40 cellular contexts compared by ENCODE assay signal in genomic region chr14:26252176-26252575, GRCh38.
"Had no signal": no experiment of that assay in that cellular context is flagged by ENCODE, and none has a peak within 500 bp of the region (broad histone marks: within the 10 kb centered on the region; RNA-seq: fewer than 3 reads in every experiment).

No MANE protein-coding gene starts in this region.

- H3K4me1 Mint-ChIP-seq: activated B cell treated with CpG ODN at 0.5 μM for 24 hours; activated CD4-positive, alpha-beta T cell treated with anti-CD3 and anti-CD28 coated beads, Interleukin-2, amount 10 ng/mL, durations not matched to agents 24 days and 14 days; activated naive CD8-positive, alpha-beta T cell treated with anti-CD3 and anti-CD28 coated beads for 36 hours; activated T-helper 17 cell treated with anti-CD3 and anti-CD28 coated beads, Interleukin-2, amount 50 U/mL, for 72 hours; central memory CD8-positive, alpha-beta T cell had no signal

- H3K9me3 ChIP-seq: adrenal gland, body of pancreas had no signal

- H3K27me3 ChIP-seq: adrenal gland, body of pancreas, brain microvascular endothelial cell, breast epithelium, cardiac muscle cell had no signal

- DNase-seq: activated B cell treated with CpG ODN at 0.5 μM for 24 hours; activated CD4-positive, alpha-beta memory T cell treated with anti-CD3 and anti-CD28 coated beads for 36 hours; activated CD4-positive, alpha-beta T cell treated with anti-CD3 and anti-CD28 coated beads for 4 hours; activated CD4-positive, alpha-beta T cell treated with anti-CD3 and anti-CD28 coated beads, Interleukin-2, amount 10 ng/mL, durations not matched to agents 24 days and 14 days; activated CD4-positive, alpha-beta T cell treated with anti-CD3 and anti-CD28 coated beads, Interleukin-2, amount 50 U/mL, for 1 hour; activated CD4-positive, alpha-beta T cell treated with anti-CD3 and anti-CD28 coated beads, Interleukin-2, amount 50 U/mL, for 4 hours; activated CD4-positive, CD25-positive, alpha-beta regulatory T cell treated with anti-CD3 and anti-CD28 coated beads, Interleukin-2, amount 50 U/mL, for 72 hours; activated CD8-positive, alpha-beta memory T cell treated with anti-CD3 and anti-CD28 coated beads, Interleukin-2, amount 50 U/mL, for 4 hours; activated CD8-positive, alpha-beta T cell treated with anti-CD3 and anti-CD28 coated beads for 36 hours; activated effector memory CD4-positive, alpha-beta T cell treated with anti-CD3 and anti-CD28 coated beads, Interleukin-2, amount 50 U/mL, for 16 hours; activated gamma-delta T cell treated with Interleukin-2 at 50 U/mL for 16 hours; activated naive CD4-positive, alpha-beta T cell; activated naive CD4-positive, alpha-beta T cell treated with anti-CD3 and anti-CD28 coated beads for 36 hours; activated naive CD4-positive, alpha-beta T cell treated with anti-CD3 and anti-CD28 coated beads, Interleukin-2, amount 50 U/mL, for 16 hours; activated naive CD8-positive, alpha-beta T cell treated with anti-CD3 and anti-CD28 coated beads for 36 hours; activated T-cell treated with anti-CD3 and anti-CD28 coated beads for 4 hours; activated T-cell treated with anti-CD3 and anti-CD28 coated beads, Interleukin-2, amount 50 U/mL, for 1 hour; activated T-cell treated with anti-CD3 and anti-CD28 coated beads, Interleukin-2, amount 50 U/mL, for 4 hours; activated T-cell treated with anti-CD3 and anti-CD28 coated beads, Interleukin-2, amount 50 U/mL, for 72 hours; adrenal gland; amniotic stem cell; aorta; body of pancreas; brain microvascular endothelial cell; caudate nucleus; cerebellar nuclear complex; T-helper 1 cell; T-helper 2 cell; T-helper 9 cell had no signal

- H3K36me3 Mint-ChIP-seq: activated CD4-positive, alpha-beta memory T cell treated with anti-CD3 and anti-CD28 coated beads for 36 hours; activated naive CD8-positive, alpha-beta T cell treated with anti-CD3 and anti-CD28 coated beads for 36 hours had no signal

- H3K4me3 ChIP-seq: adrenal gland, body of pancreas, breast epithelium, cardiac muscle cell had no signal

- H3K36me3 ChIP-seq: adrenal gland, brain microvascular endothelial cell, breast epithelium, cardiac muscle cell had no signal

- H3K4me1 ChIP-seq: adrenal gland, body of pancreas, breast epithelium had no signal

- H3K27ac Mint-ChIP-seq: activated B cell treated with CpG ODN at 0.5 μM for 24 hours; activated CD4-positive, alpha-beta memory T cell treated with anti-CD3 and anti-CD28 coated beads for 36 hours; activated CD4-positive, alpha-beta T cell treated with anti-CD3 and anti-CD28 coated beads, Interleukin-2, amount 10 ng/mL, durations not matched to agents 24 days and 14 days; activated CD8-positive, alpha-beta T cell treated with anti-CD3 and anti-CD28 coated beads for 36 hours; activated naive CD4-positive, alpha-beta T cell treated with anti-CD3 and anti-CD28 coated beads for 36 hours; activated naive CD4-positive, alpha-beta T cell treated with anti-CD3 and anti-CD28 coated beads, Interleukin-2, amount 50 U/mL, for 72 hours; activated naive CD8-positive, alpha-beta T cell treated with anti-CD3 and anti-CD28 coated beads for 36 hours; activated T-cell treated with anti-CD3 and anti-CD28 coated beads, Interleukin-2, amount 50 U/mL, for 72 hours; activated T-helper 1 cell treated with anti-CD3 and anti-CD28 coated beads, Interleukin-12 subunit alpha, Interleukin-12 subunit beta, Interleukin-2, Interleukin-4 antibody, amounts not matched to agents 30 ng/mL and 10 ng/mL and 1 ng/mL, durations not matched to agents 14 hours and 24 hours and 36 hours; activated T-helper 17 cell treated with anti-CD3 and anti-CD28 coated beads, Interleukin-2, amount 50 U/mL, for 72 hours; T-helper 1 cell treated with Interleukin-12 subunit alpha and Interleukin-12 subunit beta and Interleukin-4 antibody, amounts not matched to agents 30 μg/mL and 1 μg/mL, for 36 hours; T-helper 2 cell treated with Interferon-gamma antibody and Interleukin-4, amounts not matched to agents 5 μg/mL and 100 μg/mL, for 36 hours had no signal

- FAIRE-seq: astrocyte, TTC549 had no signal

- H3K27ac ChIP-seq: adrenal gland, body of pancreas, brain microvascular endothelial cell, breast epithelium, cardiac muscle cell, VCaP had no signal

- H3K27me3 Mint-ChIP-seq: activated B cell treated with CpG ODN at 0.5 μM for 24 hours; activated CD4-positive, alpha-beta memory T cell treated with anti-CD3 and anti-CD28 coated beads for 36 hours; activated CD4-positive, alpha-beta T cell treated with anti-CD3 and anti-CD28 coated beads, Interleukin-2, amount 10 ng/mL, durations not matched to agents 24 days and 14 days; activated CD8-positive, alpha-beta T cell treated with anti-CD3 and anti-CD28 coated beads for 36 hours; activated naive CD8-positive, alpha-beta T cell treated with anti-CD3 and anti-CD28 coated beads for 36 hours; activated T-helper 17 cell treated with anti-CD3 and anti-CD28 coated beads, Interleukin-2, amount 50 U/mL, for 72 hours; central memory CD8-positive, alpha-beta T cell had no signal

- ATAC-seq: activated CD8-positive, alpha-beta T cell treated with anti-CD3 and anti-CD28 coated beads for 36 hours; activated naive CD4-positive, alpha-beta T cell treated with anti-CD3 and anti-CD28 coated beads, Interleukin-2, amount 50 U/mL, for 72 hours; activated T-cell treated with anti-CD3 and anti-CD28 coated beads, Interleukin-2, amount 50 U/mL, for 4 hours; activated T-cell treated with anti-CD3 and anti-CD28 coated beads, Interleukin-2, amount 50 U/mL, for 72 hours; activated T-helper 17 cell treated with anti-CD3 and anti-CD28 coated beads, Interleukin-2, amount 50 U/mL, for 72 hours; body of pancreas had no signal

- H3K4me3 Mint-ChIP-seq: activated B cell treated with CpG ODN at 0.5 μM for 24 hours; activated CD4-positive, alpha-beta memory T cell treated with anti-CD3 and anti-CD28 coated beads for 36 hours; activated CD4-positive, alpha-beta T cell treated with anti-CD3 and anti-CD28 coated beads, Interleukin-2, amount 10 ng/mL, durations not matched to agents 24 days and 14 days; activated CD8-positive, alpha-beta T cell treated with anti-CD3 and anti-CD28 coated beads for 36 hours; activated naive CD4-positive, alpha-beta T cell treated with anti-CD3 and anti-CD28 coated beads for 36 hours; activated naive CD8-positive, alpha-beta T cell treated with anti-CD3 and anti-CD28 coated beads for 36 hours; activated T-cell treated with anti-CD3 and anti-CD28 coated beads, Interleukin-2, amount 50 U/mL, for 4 hours; activated T-cell treated with anti-CD3 and anti-CD28 coated beads, Interleukin-2, amount 50 U/mL, for 72 hours; activated T-helper 1 cell treated with anti-CD3 and anti-CD28 coated beads, Interleukin-12 subunit alpha, Interleukin-12 subunit beta, Interleukin-2, Interleukin-4 antibody, amounts not matched to agents 30 ng/mL and 10 ng/mL and 1 ng/mL, durations not matched to agents 14 hours and 24 hours and 36 hours; activated T-helper 17 cell treated with anti-CD3 and anti-CD28 coated beads, Interleukin-2, amount 50 U/mL, for 72 hours; central memory CD8-positive, alpha-beta T cell; T-helper 1 cell treated with Interleukin-12 subunit alpha and Interleukin-12 subunit beta and Interleukin-4 antibody, amounts not matched to agents 30 μg/mL and 1 μg/mL, for 36 hours; T-helper 2 cell treated with Interferon-gamma antibody and Interleukin-4, amounts not matched to agents 5 μg/mL and 100 μg/mL, for 36 hours had no signal
